In the genomic region with DNA sequence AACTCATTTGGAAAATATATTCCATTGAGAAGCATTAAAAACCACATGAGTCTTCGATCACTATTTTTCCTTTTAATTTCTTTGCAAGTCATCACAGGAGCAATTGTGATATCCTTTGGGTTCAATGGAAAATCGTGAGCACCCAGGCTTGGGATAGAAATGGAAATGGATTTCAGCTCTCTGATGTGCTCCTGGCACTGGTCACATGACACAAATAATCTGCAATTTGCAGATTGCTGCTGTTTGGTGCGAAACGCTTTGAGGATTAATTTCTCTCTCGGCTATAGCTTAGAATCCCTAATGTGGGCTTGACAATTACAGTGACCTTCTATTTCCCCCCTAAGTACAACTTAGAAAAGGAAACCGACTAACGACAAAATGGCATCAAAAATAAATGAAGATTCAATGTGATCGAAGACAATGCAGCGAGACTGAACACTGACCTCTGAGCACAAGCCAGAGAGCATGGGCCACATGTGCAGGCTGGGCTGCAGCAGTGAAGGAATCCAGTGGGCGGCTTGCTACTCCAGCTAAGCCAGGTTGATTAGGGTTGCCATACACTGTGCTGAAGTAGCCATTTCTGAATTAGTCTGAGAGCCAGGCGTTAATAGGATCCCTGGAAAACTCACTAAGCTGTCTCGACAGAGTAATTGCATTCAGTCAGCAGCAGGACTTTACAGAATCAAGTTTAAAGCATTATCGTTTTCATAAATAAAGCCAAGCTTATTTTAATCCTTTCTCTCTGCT, we compare ENCODE assay signal across 17 cellular contexts.
"Had no signal": no experiment of that assay in that cellular context is flagged by ENCODE, and none has a peak within 500 bp of the region (broad histone marks: within the 10 kb centered on the region; RNA-seq: fewer than 3 reads in every experiment).

No MANE protein-coding gene starts in this region.

- H3K27ac ChIP-seq: esophagus squamous epithelium, foreskin keratinocyte, heart left ventricle, neutrophil, right atrium auricular region, thoracic aorta had no signal

- H3K9me3 Mint-ChIP-seq: activated T-helper 1 cell treated with anti-CD3 and anti-CD28 coated beads, Interleukin-12 subunit alpha, Interleukin-12 subunit beta, Interleukin-2, Interleukin-4 antibody, amounts not matched to agents 30 ng/mL and 10 ng/mL and 1 ng/mL, durations not matched to agents 14 hours and 24 hours and 36 hours had no signal

- H3K4me3 Mint-ChIP-seq: activated CD8-positive, alpha-beta T cell treated with anti-CD3 and anti-CD28 coated beads, Interleukin-2, amount 10 ng/mL, durations not matched to agents 7 days and 5 days; activated naive CD8-positive, alpha-beta T cell treated with anti-CD3 and anti-CD28 coated beads, Interleukin-2, amount 50 U/mL, for 24 hours; activated T-helper 1 cell treated with anti-CD3 and anti-CD28 coated beads, Interleukin-12 subunit alpha, Interleukin-12 subunit beta, Interleukin-2, Interleukin-4 antibody, amounts not matched to agents 30 ng/mL and 10 ng/mL and 1 ng/mL, durations not matched to agents 14 hours and 24 hours and 36 hours; stimulated activated naive CD8-positive, alpha-beta T cell treated with anti-CD3 and anti-CD28 coated beads, Interleukin-15, Interleukin-2, amounts not matched to agents 100 ng/mL and 50 ng/mL, for 24 hours had no signal

- H3K4me1 Mint-ChIP-seq: activated naive CD8-positive, alpha-beta T cell treated with anti-CD3 and anti-CD28 coated beads, Interleukin-2, amount 50 U/mL, for 24 hours had no signal

- H3K27me3 ChIP-seq: esophagus squamous epithelium, foreskin keratinocyte, heart left ventricle, neutrophil, right atrium auricular region had no signal

- H3K36me3 ChIP-seq: esophagus squamous epithelium, heart left ventricle, neutrophil, right atrium auricular region, thoracic aorta had no signal

- H3K27me3 Mint-ChIP-seq: activated naive CD8-positive, alpha-beta T cell treated with anti-CD3 and anti-CD28 coated beads, Interleukin-2, amount 50 U/mL, for 24 hours; stimulated activated naive CD8-positive, alpha-beta T cell treated with anti-CD3 and anti-CD28 coated beads, Interleukin-15, Interleukin-2, amounts not matched to agents 100 ng/mL and 50 ng/mL, for 24 hours had no signal

- H3K9me3 ChIP-seq: esophagus squamous epithelium, right atrium auricular region, thoracic aorta had no signal

- DNase-seq: activated CD4-positive, alpha-beta T cell treated with anti-CD3 and anti-CD28 coated beads for 4 hours; activated CD8-positive, alpha-beta T cell treated with anti-CD3 and anti-CD28 coated beads, Interleukin-2, amount 10 ng/mL, durations not matched to agents 7 days and 5 days; activated naive CD4-positive, alpha-beta T cell; activated naive CD8-positive, alpha-beta T cell treated with anti-CD3 and anti-CD28 coated beads, Interleukin-2, amount 50 U/mL, for 24 hours; esophagus squamous epithelium; foreskin keratinocyte; heart left ventricle; left ventricle myocardium superior; stimulated activated CD4-positive, alpha-beta T cell treated with anti-CD3 and anti-CD28 coated beads, Interleukin-12 subunit alpha, Interleukin-12 subunit beta, amount 100 ng/mL, for 4 hours; stimulated activated CD4-positive, alpha-beta T cell treated with anti-CD3 and anti-CD28 coated beads, Interleukin-4, amount 100 ng/mL, for 1 hour; stimulated activated CD8-positive, alpha-beta memory T cell treated with anti-CD3 and anti-CD28 coated beads, Interleukin-4, amount 100 ng/mL, for 48 hours; SW 1271 had no signal

- ATAC-seq: activated CD8-positive, alpha-beta T cell treated with anti-CD3 and anti-CD28 coated beads, Interleukin-2, amount 10 ng/mL, durations not matched to agents 7 days and 5 days; activated naive CD8-positive, alpha-beta T cell treated with anti-CD3 and anti-CD28 coated beads, Interleukin-2, amount 50 U/mL, for 24 hours; foreskin keratinocyte; heart left ventricle; left ventricle myocardium superior had no signal

- H3K4me3 ChIP-seq: esophagus squamous epithelium, heart left ventricle, right atrium auricular region, thoracic aorta had no signal

- H3K27ac Mint-ChIP-seq: activated CD8-positive, alpha-beta T cell treated with anti-CD3 and anti-CD28 coated beads, Interleukin-2, amount 10 ng/mL, durations not matched to agents 7 days and 5 days; activated naive CD8-positive, alpha-beta T cell treated with anti-CD3 and anti-CD28 coated beads, Interleukin-2, amount 50 U/mL, for 24 hours; activated T-helper 1 cell treated with anti-CD3 and anti-CD28 coated beads, Interleukin-12 subunit alpha, Interleukin-12 subunit beta, Interleukin-2, Interleukin-4 antibody, amounts not matched to agents 30 ng/mL and 10 ng/mL and 1 ng/mL, durations not matched to agents 14 hours and 24 hours and 36 hours; stimulated activated naive CD8-positive, alpha-beta T cell treated with anti-CD3 and anti-CD28 coated beads, Interleukin-15, Interleukin-2, amounts not matched to agents 100 ng/mL and 50 ng/mL, for 24 hours had no signal
